Comparison of ENCODE assay signal across 13 cellular contexts in genomic region chr3:188832146-188832545, GRCh38.
"Had no signal": no experiment of that assay in that cellular context is flagged by ENCODE, and none has a peak within 500 bp of the region (broad histone marks: within the 10 kb centered on the region; RNA-seq: fewer than 3 reads in every experiment).

No MANE protein-coding gene starts in this region.

- ATAC-seq: stimulated activated naive B cell treated with anti-CD40 and anti-IgM and Interleukin-4, amounts not matched to agents 10 μg/mL and 1 μg/mL and 100 μg/mL, for 72 hours; upper lobe of right lung had no signal

- H3K4me3 ChIP-seq: adrenal gland, heart left ventricle, left ventricle myocardium inferior, pancreas, spleen, upper lobe of right lung had no signal

- H3K36me3 ChIP-seq: adrenal gland, heart left ventricle, left ventricle myocardium inferior, pancreas, spleen, upper lobe of right lung had no signal

- H3K27me3 ChIP-seq: adrenal gland, heart left ventricle, pancreas, spleen, upper lobe of right lung had no signal

- H3K9me3 ChIP-seq: adrenal gland, heart left ventricle, left ventricle myocardium inferior, pancreas, spleen, upper lobe of right lung had no signal

- DNase-seq: activated B cell treated with CpG ODN at 0.5 μM for 24 hours; activated CD4-positive, alpha-beta T cell treated with anti-CD3 and anti-CD28 coated beads, Interleukin-2, amount 10 ng/mL, durations not matched to agents 24 days and 14 days; activated naive CD4-positive, alpha-beta T cell treated with anti-CD3 and anti-CD28 coated beads, Interleukin-2, amount 10 ng/mL, durations not matched to agents 7 days and 5 days; adrenal gland; cortex of kidney; effector CD8-positive, alpha-beta T cell; heart left ventricle; left ventricle myocardium inferior; pancreas; spleen; stimulated activated CD4-positive, alpha-beta T cell treated with anti-CD3 and anti-CD28 coated beads, Interleukin-2, amount 100 ng/mL, for 24 hours; stimulated activated naive B cell treated with anti-CD40 and anti-IgM and Interleukin-4, amounts not matched to agents 10 μg/mL and 1 μg/mL and 100 μg/mL, for 72 hours; upper lobe of right lung had no signal

- H3K27ac ChIP-seq: left ventricle myocardium inferior, pancreas, spleen, upper lobe of right lung had no signal

- H3K4me1 ChIP-seq: pancreas, upper lobe of right lung had no signal
